In genomic region chr7:137097111-137097510, GRCh38 we compare ENCODE assay signal across 18 cellular contexts.
"Had no signal": no experiment of that assay in that cellular context is flagged by ENCODE, and none has a peak within 500 bp of the region (broad histone marks: within the 10 kb centered on the region; RNA-seq: fewer than 3 reads in every experiment).

No MANE protein-coding gene starts in this region.

- H3K9ac ChIP-seq: neural progenitor cell had no signal

- H3K27ac ChIP-seq: colonic mucosa, gastrocnemius medialis, neural progenitor cell, ovary, sigmoid colon, thoracic aorta had no signal

- H3K36me3 ChIP-seq: colonic mucosa, gastrocnemius medialis, neural progenitor cell, ovary, sigmoid colon, thoracic aorta had no signal

- H2AFZ ChIP-seq: neural progenitor cell had no signal

- DNase-seq: activated CD4-positive, alpha-beta T cell treated with anti-CD3 and anti-CD28 coated beads, Interleukin-2, amount 10 ng/mL, durations not matched to agents 7 days and 5 days; activated CD4-positive, CD25-positive, alpha-beta regulatory T cell; activated CD8-positive, alpha-beta memory T cell treated with anti-CD3 and anti-CD28 coated beads, Interleukin-2, amount 50 U/mL, for 48 hours; activated naive CD4-positive, alpha-beta T cell; activated naive CD8-positive, alpha-beta T cell treated with anti-CD3 and anti-CD28 coated beads, Interleukin-2, amount 10 ng/mL, durations not matched to agents 7 days and 5 days; aorta; caudate nucleus; colonic mucosa; gastrocnemius medialis; left colon; midbrain; ovary; sigmoid colon; stimulated activated CD4-positive, alpha-beta T cell treated with anti-CD3 and anti-CD28 coated beads, Interleukin-2, amount 100 ng/mL, for 24 hours had no signal

- H3K9me3 ChIP-seq: colonic mucosa, gastrocnemius medialis, ovary, sigmoid colon, thoracic aorta had no signal

- ATAC-seq: gastrocnemius medialis; left colon; stimulated activated effector memory CD8-positive, alpha-beta T cell treated with anti-CD3 and anti-CD28 coated beads, Interleukin-12 subunit alpha, Interleukin-12 subunit beta, amount 100 ng/mL, for 72 hours had no signal

- H3K36me3 Mint-ChIP-seq: activated naive CD8-positive, alpha-beta T cell treated with anti-CD3 and anti-CD28 coated beads, Interleukin-2, amount 10 ng/mL, durations not matched to agents 7 days and 5 days; neural progenitor cell; stimulated activated effector memory CD8-positive, alpha-beta T cell treated with anti-CD3 and anti-CD28 coated beads, Interleukin-12 subunit alpha, Interleukin-12 subunit beta, amount 100 ng/mL, for 72 hours had no signal

- H3K27me3 Mint-ChIP-seq: activated CD4-positive, alpha-beta T cell treated with anti-CD3 and anti-CD28 coated beads, Interleukin-2, amount 10 ng/mL, durations not matched to agents 7 days and 5 days; activated naive CD8-positive, alpha-beta T cell treated with anti-CD3 and anti-CD28 coated beads, Interleukin-2, amount 10 ng/mL, durations not matched to agents 7 days and 5 days had no signal

- H3K4me3 Mint-ChIP-seq: activated CD4-positive, alpha-beta T cell treated with anti-CD3 and anti-CD28 coated beads, Interleukin-2, amount 10 ng/mL, durations not matched to agents 7 days and 5 days; activated naive CD8-positive, alpha-beta T cell treated with anti-CD3 and anti-CD28 coated beads, Interleukin-2, amount 10 ng/mL, durations not matched to agents 7 days and 5 days; neural progenitor cell; stimulated activated effector memory CD8-positive, alpha-beta T cell treated with anti-CD3 and anti-CD28 coated beads, Interleukin-12 subunit alpha, Interleukin-12 subunit beta, amount 100 ng/mL, for 72 hours; T-helper 2 cell treated with Interferon-gamma antibody and Interleukin-4, amounts not matched to agents 5 μg/mL and 100 μg/mL, for 36 hours had no signal

- H3K27ac Mint-ChIP-seq: activated CD4-positive, alpha-beta T cell treated with anti-CD3 and anti-CD28 coated beads, Interleukin-2, amount 10 ng/mL, durations not matched to agents 7 days and 5 days; activated naive CD8-positive, alpha-beta T cell treated with anti-CD3 and anti-CD28 coated beads, Interleukin-2, amount 10 ng/mL, durations not matched to agents 7 days and 5 days; neural progenitor cell; stimulated activated effector memory CD8-positive, alpha-beta T cell treated with anti-CD3 and anti-CD28 coated beads, Interleukin-12 subunit alpha, Interleukin-12 subunit beta, amount 100 ng/mL, for 72 hours; T-helper 2 cell treated with Interferon-gamma antibody and Interleukin-4, amounts not matched to agents 5 μg/mL and 100 μg/mL, for 36 hours had no signal

- H3K9me3 Mint-ChIP-seq: activated naive CD8-positive, alpha-beta T cell treated with anti-CD3 and anti-CD28 coated beads, Interleukin-2, amount 10 ng/mL, durations not matched to agents 7 days and 5 days; neural progenitor cell had no signal

- H3K27me3 ChIP-seq: colonic mucosa, gastrocnemius medialis, neural progenitor cell, ovary, sigmoid colon had no signal

- H3K4me3 ChIP-seq: colonic mucosa, gastrocnemius medialis, neural progenitor cell, ovary, sigmoid colon, thoracic aorta had no signal

- H3K4me2 ChIP-seq: neural progenitor cell had no signal

- H3K4me1 ChIP-seq: colonic mucosa, gastrocnemius medialis, neural progenitor cell, sigmoid colon had no signal

- H3K4me1 Mint-ChIP-seq: activated CD4-positive, alpha-beta T cell treated with anti-CD3 and anti-CD28 coated beads, Interleukin-2, amount 10 ng/mL, durations not matched to agents 7 days and 5 days; activated naive CD8-positive, alpha-beta T cell treated with anti-CD3 and anti-CD28 coated beads, Interleukin-2, amount 10 ng/mL, durations not matched to agents 7 days and 5 days; neural progenitor cell; stimulated activated effector memory CD8-positive, alpha-beta T cell treated with anti-CD3 and anti-CD28 coated beads, Interleukin-12 subunit alpha, Interleukin-12 subunit beta, amount 100 ng/mL, for 72 hours had no signal
